Comparison of ENCODE assay signal across 27 cellular contexts in the genomic region with DNA sequence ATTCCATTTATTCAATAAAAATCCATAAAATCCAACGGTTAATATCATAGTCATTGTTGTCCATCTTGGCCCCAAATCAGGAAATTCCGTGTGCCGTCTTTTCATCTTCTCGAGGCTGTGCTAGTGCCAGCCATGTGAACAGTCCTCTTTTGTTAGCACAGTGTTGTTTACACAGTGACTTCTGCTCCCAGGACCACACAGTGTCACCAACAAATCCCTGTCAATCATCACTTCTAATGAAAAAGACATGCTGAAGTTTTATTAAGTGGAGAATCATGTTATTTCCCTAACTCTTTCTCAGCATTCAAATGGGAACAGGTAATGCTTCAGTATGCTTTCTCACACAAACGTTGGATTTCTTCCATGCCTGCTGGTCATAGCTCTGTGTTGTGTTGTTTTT. TPM values are rescaled to one million over a fixed set of nuclear protein-coding genes. Genes with fewer than 3 reads are reported as not detected.
DNase-seq lines count a peak whose midpoint lies in the region; ATAC-seq, FAIRE-seq and TF ChIP-seq lines count a peak whose summit lies in the region.
"Had no signal": no experiment of that assay in that cellular context is flagged by ENCODE, and none has a peak within 500 bp of the region (broad histone marks: within the 10 kb centered on the region; RNA-seq: fewer than 3 reads in every experiment).

No MANE protein-coding gene starts in this region.

- TF ChIP-seq POLR2A in K562 (conservative IDR thresholded peaks at IDR 0.05): no peak

- no peaks in the 10 kb centered on the region for H4K20me1 ChIP-seq in K562 (replicated peaks; ENCODE audit: control insufficient read depth, insufficient read depth, low read length)

- in situ Hi-C loops in K562 (cut with MboI): no loop called here

- POLR2A ChIA-PET in K562 (lab: Yijun Ruan, JAX): no interaction called here

- intact Hi-C loops in K562 (cut with micrococcal nuclease): no loop called here

- H3K9ac ChIP-seq in K562 (ENCODE audit: insufficient read depth in 1 of 2, low read depth in 2 of 2, low read length in 2 of 2): no peak overlapping the region
- H3K9ac ChIP-seq: parathyroid adenoma had no signal

- DNase-seq in HT-29 (ENCODE audit: low spot score) (peak; percentile 14), K562 (ENCODE audit: extremely low read depth in 1 of 4, low spot score in 3 of 4) (no peak), left lobe of liver (ENCODE audit: low spot score) (peak; percentile 67), putamen (ENCODE audit: low spot score) (peak; percentile 86), MV-4-11 (lab: John Stamatoyannopoulos, UW) (no peak), HuH-7.5 (ENCODE audit: low spot score) (no peak), HuH-7 (ENCODE audit: low spot score) (no peak)
- DNase-seq: activated CD4-positive, alpha-beta T cell treated with anti-CD3 and anti-CD28 coated beads, Interleukin-2, amount 10 ng/mL, durations not matched to agents 7 days and 5 days; activated T-cell treated with anti-CD3 and anti-CD28 coated beads, Interleukin-2, amount 50 U/mL, for 48 hours; CD4-positive, CD25-positive, alpha-beta regulatory T cell; EL; GOT3; mammary epithelial cell; NCI-H2029; NCI-H446; stimulated activated CD4-positive, alpha-beta T cell treated with anti-CD3 and anti-CD28 coated beads, Interleukin-4, amount 100 ng/mL, for 4 hours; WERI-Rb-1 had no signal

- CTCF ChIA-PET in K562 (lab: Yijun Ruan, JAX; ENCODE audit: low intra/inter-chr PET ratio): no interaction called here

- H2AFZ ChIP-seq in K562 (ENCODE audit: low read depth, low read length): no peak overlapping the region
- H2AFZ ChIP-seq: parathyroid adenoma had no signal

- no peak for ATAC-seq in K562
- ATAC-seq in left lobe of liver: peak; percentile 90
- ATAC-seq in GM18907 (IDR thresholded peaks at IDR 0.05; ENCODE audit: unreplicated experiment): no peak
- ATAC-seq: Panc1; stimulated activated memory B cell treated with anti-CD40 and anti-IgM and Interleukin-4, amounts not matched to agents 10 μg/mL and 1 μg/mL and 100 μg/mL, for 72 hours had no signal

- TF ChIP-seq RAD21 in K562 (CRISPR knock-in tag; conservative IDR thresholded peaks at IDR 0.05 in 1 of 2, IDR thresholded peaks at IDR 0.05 in 1 of 2): no peak

- no peaks in the 10 kb centered on the region for H3K79me2 ChIP-seq in K562 (ENCODE audit: control insufficient read depth, insufficient read depth, low read length)
- H3K79me2 ChIP-seq: parathyroid adenoma had no signal

- no peaks in the 10 kb centered on the region for H3K9me1 ChIP-seq in K562 (ENCODE audit: control insufficient read depth, insufficient read depth, low read length)

- no peaks in the 10 kb centered on the region for H3K9me3 ChIP-seq in K562 (replicated peaks; ENCODE audit: control insufficient read depth, insufficient read depth, low read depth, low read length)
- H3K9me3 ChIP-seq: suprapubic skin had no signal

- H3K4me3 ChIP-seq in K562: no peak overlapping the region
- H3K4me3 ChIP-seq: suprapubic skin had no signal

- H3K27ac ChIP-seq in K562 (ENCODE audit: extremely low read depth, low read depth, low read length): no peak overlapping the region
- H3K27ac ChIP-seq: parathyroid adenoma, suprapubic skin, WERI-Rb-1 had no signal

- H3K36me3 ChIP-seq in K562 (ENCODE audit: control insufficient read depth, insufficient read depth, low read length): no peaks in the 10 kb centered on the region
- H3K36me3 ChIP-seq: suprapubic skin, WERI-Rb-1 had no signal

- no peak for TF ChIP-seq EP300 in K562 (IDR thresholded peaks at IDR 0.05; ENCODE audit: low read length)

- H3K27me3 ChIP-seq in K562 (ENCODE audit: control insufficient read depth in 2 of 2, insufficient read depth in 2 of 2, low read length in 2 of 2): no peaks in the 10 kb centered on the region
- H3K27me3 ChIP-seq: suprapubic skin had no signal

- no peak for TF ChIP-seq CTCF in K562 (IDR thresholded peaks at IDR 0.05 in 2 of 3, conservative IDR thresholded peaks at IDR 0.05 in 1 of 3; ENCODE audit: insufficient read depth in 2 of 3, low read depth in 1 of 3, low read length in 3 of 3)

- no peaks in the 10 kb centered on the region; a peak in 1 of 5 replicates for H3K4me1 ChIP-seq in K562 (replicated peaks in 1 of 2; ENCODE audit: control insufficient read depth in 2 of 2, insufficient read depth in 2 of 2, low read length in 2 of 2)
- H3K4me1 ChIP-seq: parathyroid adenoma, suprapubic skin had no signal

- BruUV-seq in K562 (replicated peaks; lab: Mats Ljungman, UMichigan): no TSS peak

- no peak for FAIRE-seq in K562 (lab: Jason Lieb, UNC)
- FAIRE-seq: GM12891 had no signal

- H3K4me2 ChIP-seq in K562 (ENCODE audit: insufficient read depth, low read length): no peak overlapping the region

- 30% methylated on average over 5 of the region's 5 CpGs for WGBS in K562 (ENCODE audit: insufficient coverage, low coverage, missing lambda C conversion rate)

TF ChIP-seq in K562, 482 proteins besides CTCF, POLR2A, EP300 and RAD21:
- no peak for TF ChIP-seq CBFB (CRISPR knock-in tag; IDR thresholded peaks at IDR 0.05)
- peak; percentile 35 for TF ChIP-seq MEIS2 (IDR thresholded peaks at IDR 0.05; ENCODE audit: partially characterized antibody)
- TF ChIP-seq, protein P1, sequence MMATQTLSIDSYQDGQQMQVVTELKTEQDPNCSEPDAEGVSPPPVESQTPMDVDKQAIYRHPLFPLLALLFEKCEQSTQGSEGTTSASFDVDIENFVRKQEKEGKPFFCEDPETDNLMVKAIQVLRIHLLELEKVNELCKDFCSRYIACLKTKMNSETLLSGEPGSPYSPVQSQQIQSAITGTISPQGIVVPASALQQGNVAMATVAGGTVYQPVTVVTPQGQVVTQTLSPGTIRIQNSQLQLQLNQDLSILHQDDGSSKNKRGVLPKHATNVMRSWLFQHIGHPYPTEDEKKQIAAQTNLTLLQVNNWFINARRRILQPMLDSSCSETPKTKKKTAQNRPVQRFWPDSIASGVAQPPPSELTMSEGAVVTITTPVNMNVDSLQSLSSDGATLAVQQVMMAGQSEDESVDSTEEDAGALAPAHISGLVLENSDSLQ (IDR thresholded peaks at IDR 0.05): peak; percentile 66; the same call in 1 of the 2 replicates

RNA-seq across cellular contexts. Expression of gene SLCO1A2, which starts 1.9 kb away (rescaled TPM):
- not detected in 2 replicates for total RNA-seq in HT-29 (2014; rRNA removed; shearing (Covaris generic))
- total RNA-seq in K562 (2011; cell fraction: chromatin; rRNA removed; ENCODE audit: low replicate concordance): 13.7 and 25.5 TPM in 2 replicates
- 6.2 and 11.3 TPM in 2 replicates for total RNA-seq in K562 (2011; cell fraction: nucleolus; rRNA removed)
- total RNA-seq in K562 (2011; cell fraction: nucleoplasm; rRNA removed): 12.6 and 13.6 TPM in 2 replicates
- total RNA-seq in K562 (2014; rRNA removed): 1.3 and 2.0 TPM in 2 replicates
- 3.0 and 3.6 TPM in 2 replicates for total RNA-seq in K562 (2014; rRNA removed; fragmentation: Illumina TruSeq; extraction: Trizol)
- 2.1 and 2.5 TPM in 2 replicates for total RNA-seq in K562 (2015; rRNA removed; fragmentation: Illumina TruSeq; extraction: Trizol)
- 2.6 and 3.7 TPM in 2 replicates for total RNA-seq in K562 (2021)
- 4.1 and 4.2 TPM in 2 replicates for polyA plus RNA-seq in K562 (2011; rRNA removed)
- polyA plus RNA-seq in K562 (2011; cell fraction: cytosol; rRNA removed): 0.79 and 0.88 TPM in 2 replicates
- polyA plus RNA-seq in K562 (2011; cell fraction: nucleus; rRNA removed): 8.2 and 9.9 TPM in 2 replicates
- polyA plus RNA-seq in K562 (2012): 2.9 and 6.7 TPM in 2 replicates
- 1.3 and 1.9 TPM in 2 replicates for polyA plus RNA-seq in K562 (2014; fragmentation: Illumina TruSeq; extraction: Trizol)
- polyA plus RNA-seq in K562 (2014; fragmentation: Nextera tagmentation; extraction: Ambion mirVana): 1 to 10 TPM; 3.3 to 4.4 TPM
- polyA plus RNA-seq in K562 (2014; rRNA removed): 1.2 and 1.9 TPM in 2 replicates
- polyA minus RNA-seq in K562 (2011; rRNA and poly(A)+ RNA removed): 4.8 and 5.4 TPM in 2 replicates
- polyA minus RNA-seq in K562 (2011; cell fraction: cytosol; rRNA and poly(A)+ RNA removed): 1.0 and 2.0 TPM in 2 replicates
- 16.6 and 21.1 TPM in 2 replicates for polyA minus RNA-seq in K562 (2011; cell fraction: nucleus; rRNA and poly(A)+ RNA removed)
- total RNA-seq in left lobe of liver: 3.7 TPM
- total RNA-seq: activated CD4-positive, alpha-beta T cell treated with anti-CD3 and anti-CD28 coated beads, Interleukin-2, amount 10 ng/mL, durations not matched to agents 7 days and 5 days; CD4-positive, CD25-positive, alpha-beta regulatory T cell; glomerular endothelial cell; kidney epithelial cell; mammary epithelial cell; suprapubic skin had no signal
- polyA plus RNA-seq: CD4-positive, CD25-positive, alpha-beta regulatory T cell; IgD-negative memory B cell; mammary epithelial cell had no signal

RNA-seq across cellular contexts. Expression of gene IAPP, which starts 36.0 kb away (rescaled TPM):
- total RNA-seq in HT-29 (2014; rRNA removed; shearing (Covaris generic)): not detected in 2 replicates
- not detected in 2 replicates for total RNA-seq in K562 (2011; cell fraction: chromatin; rRNA removed; ENCODE audit: low replicate concordance)
- not detected in 2 replicates for total RNA-seq in K562 (2011; cell fraction: nucleolus; rRNA removed)
- not detected in 2 replicates for total RNA-seq in K562 (2011; cell fraction: nucleoplasm; rRNA removed)
- total RNA-seq in K562 (2014; rRNA removed) (not detected in 2 replicates), K562 (2014; rRNA removed; fragmentation: Illumina TruSeq; extraction: Trizol) (not detected in 2 replicates), K562 (2015; rRNA removed; fragmentation: Illumina TruSeq; extraction: Trizol) (not detected in 2 replicates), K562 (2021) (not detected in 2 replicates), left lobe of liver (0.25 TPM)
- polyA plus RNA-seq in K562 (2011; rRNA removed) (not detected in 2 replicates), K562 (2014; fragmentation: Illumina TruSeq; extraction: Trizol) (not detected in 2 replicates), K562 (2014; fragmentation: Nextera tagmentation; extraction: Ambion mirVana) (not detected), K562 (2014; rRNA removed) (not detected in 2 replicates)
- not detected in 2 replicates for polyA plus RNA-seq in K562 (2011; cell fraction: cytosol; rRNA removed)
- not detected in 2 replicates for polyA plus RNA-seq in K562 (2011; cell fraction: nucleus; rRNA removed)
- not detected in 2 replicates for polyA plus RNA-seq in K562 (2012)
- polyA minus RNA-seq in K562 (2011; rRNA and poly(A)+ RNA removed): not detected in 2 replicates
- polyA minus RNA-seq in K562 (2011; cell fraction: cytosol; rRNA and poly(A)+ RNA removed): not detected in 2 replicates
- not detected in 2 replicates for polyA minus RNA-seq in K562 (2011; cell fraction: nucleus; rRNA and poly(A)+ RNA removed)
- total RNA-seq: activated CD4-positive, alpha-beta T cell treated with anti-CD3 and anti-CD28 coated beads, Interleukin-2, amount 10 ng/mL, durations not matched to agents 7 days and 5 days; CD4-positive, CD25-positive, alpha-beta regulatory T cell; chondrocyte; glomerular endothelial cell; kidney epithelial cell; mammary epithelial cell; suprapubic skin had no signal
- polyA plus RNA-seq: CD4-positive, CD25-positive, alpha-beta regulatory T cell; IgD-negative memory B cell; mammary epithelial cell had no signal

Comparison
In these comparisons a context has a peak if more than half of its experiments do, and no peak if none do; other contexts are left out.
1. DNase-seq: peak in HT-29 (single experiment), left lobe of liver (single experiment) and putamen (single experiment); none in K562 (0 of 4), MV-4-11 (single experiment), HuH-7.5 (single experiment) and HuH-7 (single experiment).